18 cellular contexts compared by ENCODE assay signal in the genomic region with DNA sequence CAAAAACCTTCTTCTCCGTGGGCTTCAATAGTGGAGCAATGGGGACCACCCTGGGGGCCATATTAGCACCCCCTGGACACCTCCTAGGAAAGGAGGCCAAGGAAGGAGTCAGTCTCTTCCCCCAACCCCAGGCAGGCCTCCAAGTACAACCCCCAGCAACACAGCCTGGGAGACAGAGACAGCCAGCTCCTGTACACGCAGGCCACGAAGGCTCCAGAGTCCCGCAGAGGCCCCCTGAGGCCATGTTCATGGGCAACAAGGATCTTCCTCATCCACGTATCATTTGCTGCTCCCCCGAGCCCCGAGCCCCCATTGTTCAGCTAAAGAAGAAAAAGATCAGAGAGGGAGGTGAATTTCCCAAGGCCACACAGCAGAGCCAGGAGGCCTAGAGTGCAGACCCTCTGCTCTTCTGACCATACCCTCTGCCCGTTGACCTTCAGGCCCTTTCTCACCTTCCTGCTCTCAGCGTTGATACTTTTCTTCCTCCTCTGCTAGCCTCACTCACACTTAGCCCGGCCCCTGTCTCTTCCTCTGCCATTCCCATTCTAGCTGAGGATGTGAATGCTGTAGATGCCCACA. TPM values are rescaled to one million over a fixed set of nuclear protein-coding genes. Genes with fewer than 3 reads are reported as not detected.
DNase-seq lines count a peak whose midpoint lies in the region; ATAC-seq and TF ChIP-seq lines count a peak whose summit lies in the region.
"Had no signal": no experiment of that assay in that cellular context is flagged by ENCODE, and none has a peak within 500 bp of the region (broad histone marks: within the 10 kb centered on the region; RNA-seq: fewer than 3 reads in every experiment).

No MANE protein-coding gene starts in this region.

- H3K36me3 ChIP-seq in HEK293 (ENCODE audit: control insufficient read depth in 2 of 2, insufficient read depth in 1 of 2, low read length in 2 of 2) (no peaks in the 10 kb centered on the region), iPS-20b (ENCODE audit: insufficient read depth, low read depth, low read length) (no peaks in the 10 kb centered on the region)
- no peaks in the 10 kb centered on the region for H3K36me3 ChIP-seq in CD8-positive, alpha-beta T cell (ENCODE audit: insufficient read depth, low read length)

- H3K4me1 Mint-ChIP-seq in WTC11: peaks cover 23% of the 10 kb centered on the region
- no peaks in the 10 kb centered on the region for H3K4me1 Mint-ChIP-seq in CD8-positive, alpha-beta T cell (ENCODE audit: low read depth)
- H3K4me1 Mint-ChIP-seq: CD8-positive, alpha-beta memory T cell had no signal

- H3K27me3 ChIP-seq in iPS-20b (ENCODE audit: insufficient read depth, low read length): no peaks in the 10 kb centered on the region
- peaks cover 3% of the 10 kb centered on the region for H3K27me3 ChIP-seq in CD8-positive, alpha-beta T cell (ENCODE audit: insufficient read depth, low read length)

- DNase-seq in WTC11 (ENCODE audit: low spot score) (no peak), head of caudate nucleus (no peak)
- DNase-seq in CD8-positive, alpha-beta T cell: no peak
- DNase-seq: Caco-2; CD8-positive, alpha-beta memory T cell; DND-41; GF-D8; GOT3; Kasumi-1; KBM-7 had no signal

- peak; percentile 13 for ATAC-seq in WTC11
- no peak for ATAC-seq in CD8-positive, alpha-beta T cell
- ATAC-seq in GM21390 (IDR thresholded peaks at IDR 0.05; ENCODE audit: unreplicated experiment): no peak
- no peak for ATAC-seq in HG03039 (IDR thresholded peaks at IDR 0.05; ENCODE audit: unreplicated experiment)
- ATAC-seq: A549, HCT116 had no signal

- H3K36me3 Mint-ChIP-seq in WTC11: peaks cover 14% of the 10 kb centered on the region
- no peaks in the 10 kb centered on the region for H3K36me3 Mint-ChIP-seq in CD8-positive, alpha-beta T cell
- H3K36me3 Mint-ChIP-seq: CD14-positive monocyte; CD8-positive, alpha-beta memory T cell had no signal

- H3K4me1 ChIP-seq in HEK293 (ENCODE audit: control insufficient read depth, insufficient read depth, low read length) (no peaks in the 10 kb centered on the region), iPS-20b (ENCODE audit: insufficient read depth, low read length) (peaks cover 2% of the 10 kb centered on the region; the same call in 1 of the 2 replicates)
- no peaks in the 10 kb centered on the region for H3K4me1 ChIP-seq in CD8-positive, alpha-beta T cell (ENCODE audit: insufficient read depth, low read length)
- H3K4me1 ChIP-seq: A549 had no signal

- peak overlapping the region; percentile 49; the same call in 1 of the 2 replicates for H3K9ac ChIP-seq in iPS-20b (ENCODE audit: low read depth, low read length)

- POLR2A ChIA-PET in HEK293 (lab: Yijun Ruan, JAX) (no interaction called here), WTC11 (lab: Charles Lee) (no interaction called here)
- POLR2A ChIA-PET in CD8-positive, alpha-beta T cell (lab: Charles Lee): no interaction called here

- H3K9me3 ChIP-seq in HEK293 (ENCODE audit: control insufficient read depth, insufficient read depth, low read depth, low read length): no peaks in the 10 kb centered on the region
- H3K9me3 ChIP-seq in iPS-20b (ENCODE audit: insufficient read depth, low read depth, low read length): no peaks in the 10 kb centered on the region
- no peaks in the 10 kb centered on the region for H3K9me3 ChIP-seq in CD8-positive, alpha-beta T cell (ENCODE audit: low read length)

- peak overlapping the region; percentile 63; the same call in 1 of the 2 replicates for H3K27ac Mint-ChIP-seq in WTC11
- no peak overlapping the region for H3K27ac Mint-ChIP-seq in CD8-positive, alpha-beta T cell
- H3K27ac Mint-ChIP-seq: CD8-positive, alpha-beta memory T cell had no signal

- CTCF ChIA-PET in HEK293 (lab: Yijun Ruan, JAX): no interaction called here
- CTCF ChIA-PET in WTC11 (lab: Charles Lee): interaction anchor here (1.0 to 1.6 kb wide), 3 partner anchors 79 to 149 kb away, joined by 4 to 5 read pairs (median 4); no protein-coding TSS in a partner anchor
- CTCF ChIA-PET in CD8-positive, alpha-beta T cell (lab: Charles Lee): no interaction called here

- peaks cover 16% of the 10 kb centered on the region for H3K9me3 Mint-ChIP-seq in WTC11
- H3K9me3 Mint-ChIP-seq in CD8-positive, alpha-beta T cell: peaks cover 5% of the 10 kb centered on the region

- no peak overlapping the region for H3K4me3 ChIP-seq in HEK293 (ENCODE audit: low read depth, low read length)
- H3K4me3 ChIP-seq in iPS-20b (ENCODE audit: low read length): no peak overlapping the region; the same call in 1 of the 2 replicates
- no peak overlapping the region for H3K4me3 ChIP-seq in CD8-positive, alpha-beta T cell (ENCODE audit: low read depth, low read length)
- H3K4me3 ChIP-seq: A549 had no signal

- intact Hi-C loops in head of caudate nucleus (cut with DNase I): no loop called here
- intact Hi-C loops in CD8-positive, alpha-beta T cell (cut with DNase I, micrococcal nuclease): no loop called here

- H3K27ac ChIP-seq in HEK293 (ENCODE audit: extremely low read depth, low read depth, low read length): no peak overlapping the region
- H3K27ac ChIP-seq in iPS-20b (ENCODE audit: low read length): no peak overlapping the region
- H3K27ac ChIP-seq in CD8-positive, alpha-beta T cell (ENCODE audit: low read depth, low read length): no peak overlapping the region
- H3K27ac ChIP-seq: A549 had no signal

- H3K27me3 Mint-ChIP-seq in WTC11 (ENCODE audit: low read depth): peaks cover 7% of the 10 kb centered on the region
- peaks cover 17% of the 10 kb centered on the region for H3K27me3 Mint-ChIP-seq in CD8-positive, alpha-beta T cell (ENCODE audit: low read depth)

- TF ChIP-seq CTCF in HEK293 (tag by site-specific recombination; IDR thresholded peaks at IDR 0.05) (no peak), WTC11 (IDR thresholded peaks at IDR 0.05) (no peak)
- TF ChIP-seq CTCF in CD8-positive, alpha-beta T cell (IDR thresholded peaks at IDR 0.05): no peak

- no peak overlapping the region; the same call in 1 of the 2 replicates for H3K4me3 Mint-ChIP-seq in WTC11
- H3K4me3 Mint-ChIP-seq in CD8-positive, alpha-beta T cell: no peak overlapping the region
- H3K4me3 Mint-ChIP-seq: CD14-positive monocyte; CD8-positive, alpha-beta memory T cell had no signal

TF ChIP-seq in HEK293, 187 proteins besides CTCF, POLR2A, EP300 and RAD21:
- no peak for TF ChIP-seq ZNF549 (tag by site-specific recombination; IDR thresholded peaks at IDR 0.05)
- no peak for TF ChIP-seq ZNF596 (tag by site-specific recombination; IDR thresholded peaks at IDR 0.05)
- TF ChIP-seq ZNF157 (tag by site-specific recombination; IDR thresholded peaks at IDR 0.05): no peak
- peak; percentile 72 for TF ChIP-seq ZNF768 (tag by site-specific recombination; IDR thresholded peaks at IDR 0.05)
TF ChIP-seq in HEK293: peak in this region for 1.

TF ChIP-seq in WTC11, 78 proteins besides CTCF, POLR2A, EP300 and RAD21:
- TF ChIP-seq ELF4 (CRISPR knock-in tag; IDR thresholded peaks at IDR 0.05; ENCODE audit: low read depth): no peak
- no peak for TF ChIP-seq CBFB (CRISPR knock-in tag; IDR thresholded peaks at IDR 0.05; ENCODE audit: low read depth)
- TF ChIP-seq, protein P1, sequence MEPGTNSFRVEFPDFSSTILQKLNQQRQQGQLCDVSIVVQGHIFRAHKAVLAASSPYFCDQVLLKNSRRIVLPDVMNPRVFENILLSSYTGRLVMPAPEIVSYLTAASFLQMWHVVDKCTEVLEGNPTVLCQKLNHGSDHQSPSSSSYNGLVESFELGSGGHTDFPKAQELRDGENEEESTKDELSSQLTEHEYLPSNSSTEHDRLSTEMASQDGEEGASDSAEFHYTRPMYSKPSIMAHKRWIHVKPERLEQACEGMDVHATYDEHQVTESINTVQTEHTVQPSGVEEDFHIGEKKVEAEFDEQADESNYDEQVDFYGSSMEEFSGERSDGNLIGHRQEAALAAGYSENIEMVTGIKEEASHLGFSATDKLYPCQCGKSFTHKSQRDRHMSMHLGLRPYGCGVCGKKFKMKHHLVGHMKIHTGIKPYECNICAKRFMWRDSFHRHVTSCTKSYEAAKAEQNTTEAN (CRISPR knock-in tag; IDR thresholded peaks at IDR 0.05): no peak
- no peak for TF ChIP-seq RORB (CRISPR knock-in tag; IDR thresholded peaks at IDR 0.05)
- TF ChIP-seq, protein P2, sequence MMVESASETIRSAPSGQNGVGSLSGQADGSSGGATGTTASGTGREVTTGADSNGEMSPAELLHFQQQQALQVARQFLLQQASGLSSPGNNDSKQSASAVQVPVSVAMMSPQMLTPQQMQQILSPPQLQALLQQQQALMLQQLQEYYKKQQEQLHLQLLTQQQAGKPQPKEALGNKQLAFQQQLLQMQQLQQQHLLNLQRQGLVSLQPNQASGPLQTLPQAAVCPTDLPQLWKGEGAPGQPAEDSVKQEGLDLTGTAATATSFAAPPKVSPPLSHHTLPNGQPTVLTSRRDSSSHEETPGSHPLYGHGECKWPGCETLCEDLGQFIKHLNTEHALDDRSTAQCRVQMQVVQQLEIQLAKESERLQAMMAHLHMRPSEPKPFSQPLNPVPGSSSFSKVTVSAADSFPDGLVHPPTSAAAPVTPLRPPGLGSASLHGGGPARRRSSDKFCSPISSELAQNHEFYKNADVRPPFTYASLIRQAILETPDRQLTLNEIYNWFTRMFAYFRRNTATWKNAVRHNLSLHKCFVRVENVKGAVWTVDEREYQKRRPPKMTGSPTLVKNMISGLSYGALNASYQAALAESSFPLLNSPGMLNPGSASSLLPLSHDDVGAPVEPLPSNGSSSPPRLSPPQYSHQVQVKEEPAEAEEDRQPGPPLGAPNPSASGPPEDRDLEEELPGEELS (CRISPR knock-in tag; IDR thresholded peaks at IDR 0.05): no peak
- no peak for TF ChIP-seq FOXJ3 (CRISPR knock-in tag; IDR thresholded peaks at IDR 0.05; ENCODE audit: borderline replicate concordance)
- TF ChIP-seq ZBTB21 (CRISPR knock-in tag; IDR thresholded peaks at IDR 0.05; ENCODE audit: borderline replicate concordance): no peak

RNA-seq across cellular contexts. Expression of a gene that starts 35.9 kb away (rescaled TPM):
- not detected in 3 replicates for total RNA-seq in WTC11 (2021)
- not detected for total RNA-seq in CD8-positive, alpha-beta T cell
- total RNA-seq: Caco-2; CD8-positive, alpha-beta memory T cell; HT1080 had no signal
